Comparison of ENCODE assay signal across 1 cellular context in genomic region chr14:67673451-67673850, GRCh38.
TF ChIP-seq lines count a peak whose summit lies in the region.

No MANE protein-coding gene starts in this region.

TF ChIP-seq in HCT116, 20 proteins besides CTCF, POLR2A, EP300 and RAD21 (continued from another document):
- no peak for TF ChIP-seq EZH2 (IDR thresholded peaks at IDR 0.05)
- no peak for TF ChIP-seq REST (IDR thresholded peaks at IDR 0.05; ENCODE audit: low read depth)
- TF ChIP-seq ZBTB33 (IDR thresholded peaks at IDR 0.05; ENCODE audit: extremely low read depth, insufficient replicate concordance, low read length) = no peak
- no peak for TF ChIP-seq EZH2phosphoT487 (IDR thresholded peaks at IDR 0.05; ENCODE audit: borderline replicate concordance)
